In genomic region chr1:146376708-146377496, GRCh38 we compare ENCODE assay signal across 1 cellular context.
TF ChIP-seq lines count a peak whose summit lies in the region.

No MANE protein-coding gene starts in this region.

TF ChIP-seq in WTC11, 78 proteins besides CTCF, POLR2A, EP300 and RAD21 (continued from another document and continues in another):
- TF ChIP-seq NR2C2 (CRISPR knock-in tag; IDR thresholded peaks at IDR 0.05) (0 out of 2 replicates have a peak, but pooled peaks have one; percentile 14), OVOL2 (CRISPR knock-in tag; IDR thresholded peaks at IDR 0.05; ENCODE audit: borderline replicate concordance) (peak; percentile 87), ZNF671 (CRISPR knock-in tag; IDR thresholded peaks at IDR 0.05) (peak; percentile 97), NFE2L1 (CRISPR knock-in tag; IDR thresholded peaks at IDR 0.05) (peak; percentile 87), ATF2 (CRISPR knock-in tag; IDR thresholded peaks at IDR 0.05; ENCODE audit: borderline replicate concordance, low read depth) (peak; percentile 67; the same call in 1 of the 2 replicates), EMX1 (CRISPR knock-in tag; IDR thresholded peaks at IDR 0.05) (peak; percentile 98), ELF4 (CRISPR knock-in tag; IDR thresholded peaks at IDR 0.05; ENCODE audit: low read depth) (0 out of 2 replicates have a peak, but pooled peaks have one; percentile 41), RORB (CRISPR knock-in tag; IDR thresholded peaks at IDR 0.05) (peak; percentile 89; the same call in 1 of the 2 replicates), ETV6 (CRISPR knock-in tag; IDR thresholded peaks at IDR 0.05) (peak; percentile 98), ERG (CRISPR knock-in tag; IDR thresholded peaks at IDR 0.05) (peak; percentile 99), IRF1 (CRISPR knock-in tag; IDR thresholded peaks at IDR 0.05) (peak; percentile 85), ARID4B (CRISPR knock-in tag; IDR thresholded peaks at IDR 0.05; ENCODE audit: borderline replicate concordance) (peak; percentile 54; the same call in 1 of the 2 replicates), CDX4 (CRISPR knock-in tag; IDR thresholded peaks at IDR 0.05; ENCODE audit: borderline replicate concordance) (peak; percentile 96), MLX (CRISPR knock-in tag; IDR thresholded peaks at IDR 0.05) (peak; percentile 86; the same call in 1 of the 2 replicates), E2F5 (CRISPR knock-in tag; IDR thresholded peaks at IDR 0.05) (peak; percentile 60; the same call in 1 of the 2 replicates), E2F1 (CRISPR knock-in tag; IDR thresholded peaks at IDR 0.05) (peak; percentile 66; the same call in 1 of the 2 replicates), MYBL2 (CRISPR knock-in tag; IDR thresholded peaks at IDR 0.05) (peak; percentile 81; the same call in 1 of the 2 replicates), ZNF281 (CRISPR knock-in tag; IDR thresholded peaks at IDR 0.05) (peak; percentile 76; the same call in 1 of the 2 replicates), CREB1 (CRISPR knock-in tag; IDR thresholded peaks at IDR 0.05) (peak; percentile 81; the same call in 1 of the 2 replicates), FOXK1 (CRISPR knock-in tag; IDR thresholded peaks at IDR 0.05) (peak; percentile 81), CREM (CRISPR knock-in tag; IDR thresholded peaks at IDR 0.05) (peak; percentile 69; the same call in 1 of the 2 replicates), ZMAT4 (CRISPR knock-in tag; IDR thresholded peaks at IDR 0.05) (peak; percentile 98), ZNF416 (CRISPR knock-in tag; IDR thresholded peaks at IDR 0.05) (peak; percentile 99), ZNF532 (CRISPR knock-in tag; IDR thresholded peaks at IDR 0.05; ENCODE audit: borderline replicate concordance) (peak; percentile 99), ZBTB43 (CRISPR knock-in tag; IDR thresholded peaks at IDR 0.05) (peak; percentile 85; the same call in 1 of the 2 replicates), SMAD3 (CRISPR knock-in tag; IDR thresholded peaks at IDR 0.05; ENCODE audit: borderline replicate concordance) (peak; percentile 91), FOXJ3 (CRISPR knock-in tag; IDR thresholded peaks at IDR 0.05; ENCODE audit: borderline replicate concordance) (0 out of 2 replicates have a peak, but pooled peaks have one; percentile 83), SOX15 (CRISPR knock-in tag; IDR thresholded peaks at IDR 0.05) (peak; percentile 93), ATF3 (CRISPR knock-in tag; conservative IDR thresholded peaks at IDR 0.05) (0 out of 2 replicates have a peak, but pooled peaks have one; percentile 30), SP1 (CRISPR knock-in tag; conservative IDR thresholded peaks at IDR 0.05) (peak; percentile 77)
